1 cellular context compared by ENCODE assay signal in genomic region chr13:31048521-31048920, GRCh38.
TF ChIP-seq lines count a peak whose summit lies in the region.

No MANE protein-coding gene starts in this region.

TF ChIP-seq in WTC11, 78 proteins besides CTCF, POLR2A, EP300 and RAD21 (continued from another document):
- TF ChIP-seq ZBTB43 (CRISPR knock-in tag; IDR thresholded peaks at IDR 0.05) = no peak
- TF ChIP-seq RORB (CRISPR knock-in tag; IDR thresholded peaks at IDR 0.05) = no peak
- no peak for TF ChIP-seq GABPB1 (CRISPR knock-in tag; IDR thresholded peaks at IDR 0.05)
- TF ChIP-seq PRDM15 (CRISPR knock-in tag; IDR thresholded peaks at IDR 0.05) = no peak
- no peak for TF ChIP-seq MLX (CRISPR knock-in tag; IDR thresholded peaks at IDR 0.05)
- no peak for TF ChIP-seq NR2C2 (CRISPR knock-in tag; IDR thresholded peaks at IDR 0.05)
- no peak for TF ChIP-seq EMX1 (CRISPR knock-in tag; IDR thresholded peaks at IDR 0.05)
